Comparison of ENCODE assay signal across 1 cellular context in genomic region chr11:20013346-20014066, GRCh38.
TF ChIP-seq lines count a peak whose summit lies in the region.

No MANE protein-coding gene starts in this region.

TF ChIP-seq in SK-N-SH treated with all-trans-retinoic acid at 6 μM for 48 hours, 23 proteins besides CTCF, POLR2A, EP300 and RAD21 (continued from another document):
- TF ChIP-seq TSHZ2 (CRISPR knock-in tag; IDR thresholded peaks at IDR 0.05) = no peak
- TF ChIP-seq ZNF8 (CRISPR knock-in tag; IDR thresholded peaks at IDR 0.05) = no peak
- TF ChIP-seq ZNF565 (CRISPR knock-in tag; conservative IDR thresholded peaks at IDR 0.05; ENCODE audit: low read depth) = no peak
- no peak for TF ChIP-seq ZFP3 (CRISPR knock-in tag; IDR thresholded peaks at IDR 0.05)
- no peak for TF ChIP-seq ISL1 (CRISPR knock-in tag; IDR thresholded peaks at IDR 0.05)
- TF ChIP-seq ESRRG (CRISPR knock-in tag; IDR thresholded peaks at IDR 0.05) = no peak
- no peak for TF ChIP-seq TCF4 (CRISPR knock-in tag; IDR thresholded peaks at IDR 0.05; ENCODE audit: borderline replicate concordance)
- no peak for TF ChIP-seq ZC3H10 (CRISPR knock-in tag; IDR thresholded peaks at IDR 0.05)
- TF ChIP-seq CSDC2 (CRISPR knock-in tag; IDR thresholded peaks at IDR 0.05) = no peak
- TF ChIP-seq BACH2 (CRISPR knock-in tag; IDR thresholded peaks at IDR 0.05; ENCODE audit: borderline replicate concordance) = no peak
- no peak for TF ChIP-seq CREB5 (CRISPR knock-in tag; IDR thresholded peaks at IDR 0.05; ENCODE audit: low read depth)
